Comparison of ENCODE assay signal across 9 cellular contexts in genomic region chr2:108588070-108588668, GRCh38. TPM values are rescaled to one million over a fixed set of nuclear protein-coding genes. Genes with fewer than 3 reads are reported as not detected.
DNase-seq lines count a peak whose midpoint lies in the region; ATAC-seq and TF ChIP-seq lines count a peak whose summit lies in the region.
"Had no signal": no experiment of that assay in that cellular context is flagged by ENCODE, and none has a peak within 500 bp of the region (broad histone marks: within the 10 kb centered on the region; RNA-seq: fewer than 3 reads in every experiment).

No MANE protein-coding gene starts in this region.

- H3K27me3 Mint-ChIP-seq in activated naive CD8-positive, alpha-beta T cell treated with anti-CD3 and anti-CD28 coated beads, Interleukin-2, amount 50 U/mL, for 24 hours = no peaks in the 10 kb centered on the region
- no peaks in the 10 kb centered on the region for H3K27me3 Mint-ChIP-seq in activated naive CD8-positive, alpha-beta T cell treated with anti-CD3 and anti-CD28 coated beads for 36 hours
- H3K27me3 Mint-ChIP-seq in glutamatergic neuron (ENCODE audit: unreplicated experiment) = peaks cover 6% of the 10 kb centered on the region

- no peaks in the 10 kb centered on the region for H3K9me3 Mint-ChIP-seq in activated naive CD8-positive, alpha-beta T cell treated with anti-CD3 and anti-CD28 coated beads, Interleukin-2, amount 50 U/mL, for 24 hours
- H3K9me3 Mint-ChIP-seq in activated naive CD8-positive, alpha-beta T cell treated with anti-CD3 and anti-CD28 coated beads for 36 hours = no peaks in the 10 kb centered on the region
- peaks cover 1% of the 10 kb centered on the region for H3K9me3 Mint-ChIP-seq in glutamatergic neuron (ENCODE audit: unreplicated experiment)

- TF ChIP-seq CTCF in left lung (IDR thresholded peaks at IDR 0.05) (no peak), upper lobe of right lung (IDR thresholded peaks at IDR 0.05) (no peak), glutamatergic neuron (IDR thresholded peaks at IDR 0.05; ENCODE audit: partially characterized antibody, unreplicated experiment) (no peak)

- H3K4me3 ChIP-seq in left lung (peak overlapping the region in 1 of 2 donors; percentile 44), upper lobe of right lung (peak overlapping the region; percentile 25)

- intact Hi-C loops in left lung (cut with DNase I) = loop anchor here in 1 of 2 donors (10.0 kb wide), 1 partner anchor 233 kb away; no protein-coding TSS in a partner anchor
- intact Hi-C loops in upper lobe of right lung (cut with DNase I) = loop anchor here (10.0 kb wide), 1 partner anchor 233 kb away; no protein-coding TSS in a partner anchor

- H3K27ac ChIP-seq in left lung = peak overlapping the region; percentile 72 to 92
- peak overlapping the region; percentile 74 for H3K27ac ChIP-seq in upper lobe of right lung
- H3K27ac ChIP-seq: VCaP had no signal

- peak overlapping the region; percentile 28 for H3K4me3 Mint-ChIP-seq in activated naive CD8-positive, alpha-beta T cell treated with anti-CD3 and anti-CD28 coated beads, Interleukin-2, amount 50 U/mL, for 24 hours
- H3K4me3 Mint-ChIP-seq in activated naive CD8-positive, alpha-beta T cell treated with anti-CD3 and anti-CD28 coated beads for 36 hours = no peak overlapping the region
- no peak overlapping the region for H3K4me3 Mint-ChIP-seq in glutamatergic neuron (ENCODE audit: unreplicated experiment)

- ATAC-seq in activated naive CD8-positive, alpha-beta T cell treated with anti-CD3 and anti-CD28 coated beads, Interleukin-2, amount 50 U/mL, for 24 hours = no peak
- ATAC-seq in left lung = peak; percentile 50
- ATAC-seq in upper lobe of right lung = peak; percentile 45
- ATAC-seq in HG03521 (IDR thresholded peaks at IDR 0.05; ENCODE audit: unreplicated experiment) = no peak

- no peaks in the 10 kb centered on the region for H3K27me3 ChIP-seq in left lung
- no peaks in the 10 kb centered on the region for H3K27me3 ChIP-seq in upper lobe of right lung

- H3K36me3 ChIP-seq in left lung = no peaks in the 10 kb centered on the region
- H3K36me3 ChIP-seq in upper lobe of right lung = no peaks in the 10 kb centered on the region

- no peak for DNase-seq in activated naive CD8-positive, alpha-beta T cell treated with anti-CD3 and anti-CD28 coated beads, Interleukin-2, amount 50 U/mL, for 24 hours
- no peak for DNase-seq in activated naive CD8-positive, alpha-beta T cell treated with anti-CD3 and anti-CD28 coated beads for 36 hours
- DNase-seq in amniotic epithelial cell (ENCODE audit: low read depth) = peak; percentile 77
- DNase-seq in left lung = no peak
- no peak for DNase-seq in upper lobe of right lung
- no peak for DNase-seq in activated effector memory CD4-positive, alpha-beta T cell treated with Interleukin-2 at 50 U/mL for 16 hours
- DNase-seq in glutamatergic neuron = no peak

- H3K9me3 ChIP-seq in left lung (no peaks in the 10 kb centered on the region), upper lobe of right lung (no peaks in the 10 kb centered on the region)

- peak overlapping the region; percentile 15 for H3K27ac Mint-ChIP-seq in activated naive CD8-positive, alpha-beta T cell treated with anti-CD3 and anti-CD28 coated beads, Interleukin-2, amount 50 U/mL, for 24 hours
- H3K27ac Mint-ChIP-seq in activated naive CD8-positive, alpha-beta T cell treated with anti-CD3 and anti-CD28 coated beads for 36 hours = no peak overlapping the region
- H3K27ac Mint-ChIP-seq in glutamatergic neuron (ENCODE audit: unreplicated experiment) = no peak overlapping the region

- H3K36me3 Mint-ChIP-seq in activated naive CD8-positive, alpha-beta T cell treated with anti-CD3 and anti-CD28 coated beads, Interleukin-2, amount 50 U/mL, for 24 hours (ENCODE audit: low read depth) = no peaks in the 10 kb centered on the region
- H3K36me3 Mint-ChIP-seq in activated naive CD8-positive, alpha-beta T cell treated with anti-CD3 and anti-CD28 coated beads for 36 hours = no peaks in the 10 kb centered on the region
- H3K36me3 Mint-ChIP-seq in glutamatergic neuron (ENCODE audit: unreplicated experiment) = no peaks in the 10 kb centered on the region

- H3K4me1 ChIP-seq in left lung (peaks cover 21 to 89% of the 10 kb centered on the region in 2 donors), upper lobe of right lung (peaks cover 29% of the 10 kb centered on the region)

- peaks cover 59% of the 10 kb centered on the region for H3K4me1 Mint-ChIP-seq in activated naive CD8-positive, alpha-beta T cell treated with anti-CD3 and anti-CD28 coated beads, Interleukin-2, amount 50 U/mL, for 24 hours
- H3K4me1 Mint-ChIP-seq in activated naive CD8-positive, alpha-beta T cell treated with anti-CD3 and anti-CD28 coated beads for 36 hours = peaks cover 37% of the 10 kb centered on the region
- peaks cover 23% of the 10 kb centered on the region for H3K4me1 Mint-ChIP-seq in glutamatergic neuron (ENCODE audit: low read depth, unreplicated experiment)

RNA-seq across cellular contexts. Expression of gene LIMS1, which starts 53.9 kb away (rescaled TPM):
- total RNA-seq in activated naive CD8-positive, alpha-beta T cell treated with anti-CD3 and anti-CD28 coated beads for 36 hours = 10 to 100 TPM; 39.6 to 44.9 TPM
- total RNA-seq in left lung (100 to 1,000 TPM; 111 to 122 TPM), upper lobe of right lung (97.6 TPM), glutamatergic neuron (ENCODE audit: unreplicated experiment) (18.5 TPM)

Comparison
In these comparisons a context has a peak if more than half of its experiments do, and no peak if none do; other contexts are left out.
1. ATAC-seq: peak in left lung (single experiment) and upper lobe of right lung (single experiment); none in activated naive CD8-positive, alpha-beta T cell treated with anti-CD3 and anti-CD28 coated beads, Interleukin-2, amount 50 U/mL, for 24 hours (single experiment) and HG03521 (single experiment).